Comparison of ENCODE assay signal across 20 cellular contexts in the genomic region with DNA sequence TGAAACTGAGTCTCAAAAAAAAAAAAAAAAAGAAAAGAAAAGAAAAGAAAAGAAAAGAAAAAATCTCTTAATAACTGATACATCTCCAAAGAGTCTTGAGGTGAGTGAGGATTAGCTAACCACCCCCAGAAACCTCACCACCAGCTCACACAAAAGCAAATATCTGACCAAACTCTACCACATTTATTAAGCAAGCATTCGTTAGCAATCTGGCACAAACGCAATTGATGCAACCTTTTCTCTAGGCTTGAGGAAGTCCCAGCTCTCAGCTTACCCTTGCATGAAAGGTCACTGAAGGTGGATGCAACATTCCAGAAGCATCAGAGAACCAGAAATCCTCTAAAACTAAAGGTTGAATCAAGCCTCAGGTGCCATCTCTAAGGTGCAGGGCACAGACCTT.
"Had no signal": no experiment of that assay in that cellular context is flagged by ENCODE, and none has a peak within 500 bp of the region (broad histone marks: within the 10 kb centered on the region; RNA-seq: fewer than 3 reads in every experiment).

No MANE protein-coding gene starts in this region.

- DNase-seq: activated CD4-positive, alpha-beta T cell treated with anti-CD3 and anti-CD28 coated beads for 1 hour; activated CD4-positive, alpha-beta T cell treated with anti-CD3 and anti-CD28 coated beads, Interleukin-2, amount 50 U/mL, for 1 hour; activated CD8-positive, alpha-beta T cell treated with anti-CD3 and anti-CD28 coated beads for 36 hours; activated naive CD4-positive, alpha-beta T cell; activated T-cell treated with anti-CD3 and anti-CD28 coated beads, Interleukin-2, amount 50 U/mL, for 48 hours; anterior cingulate cortex; body of pancreas; effector CD8-positive, alpha-beta T cell; gastrocnemius medialis; glutamatergic neuron; left cardiac atrium; left ventricle myocardium superior; right lobe of liver; stimulated activated CD4-positive, alpha-beta T cell treated with anti-CD3 and anti-CD28 coated beads, Interleukin-2, amount 100 ng/mL, for 48 hours; stimulated activated naive CD8-positive, alpha-beta T cell treated with anti-CD3 and anti-CD28 coated beads, Interleukin-15, Interleukin-2, amounts not matched to agents 100 U/mL and 50 U/mL, for 24 hours; T-helper 2 cell; testis; trophoblast cell had no signal

- H3K4me3 ChIP-seq: body of pancreas, gastrocnemius medialis, right lobe of liver, testis had no signal

- FAIRE-seq: islet of Langerhans, urothelium cell line had no signal

- H3K27ac ChIP-seq: body of pancreas, gastrocnemius medialis, right lobe of liver, testis had no signal

- H3K27me3 ChIP-seq: body of pancreas, right lobe of liver, testis had no signal

- H3K9me3 ChIP-seq: body of pancreas, gastrocnemius medialis, right lobe of liver, testis had no signal

- H3K4me1 ChIP-seq: body of pancreas, gastrocnemius medialis, right lobe of liver, testis had no signal

- H3K36me3 ChIP-seq: gastrocnemius medialis, right lobe of liver had no signal
